Comparison of ENCODE assay signal across 18 cellular contexts in the genomic region with DNA sequence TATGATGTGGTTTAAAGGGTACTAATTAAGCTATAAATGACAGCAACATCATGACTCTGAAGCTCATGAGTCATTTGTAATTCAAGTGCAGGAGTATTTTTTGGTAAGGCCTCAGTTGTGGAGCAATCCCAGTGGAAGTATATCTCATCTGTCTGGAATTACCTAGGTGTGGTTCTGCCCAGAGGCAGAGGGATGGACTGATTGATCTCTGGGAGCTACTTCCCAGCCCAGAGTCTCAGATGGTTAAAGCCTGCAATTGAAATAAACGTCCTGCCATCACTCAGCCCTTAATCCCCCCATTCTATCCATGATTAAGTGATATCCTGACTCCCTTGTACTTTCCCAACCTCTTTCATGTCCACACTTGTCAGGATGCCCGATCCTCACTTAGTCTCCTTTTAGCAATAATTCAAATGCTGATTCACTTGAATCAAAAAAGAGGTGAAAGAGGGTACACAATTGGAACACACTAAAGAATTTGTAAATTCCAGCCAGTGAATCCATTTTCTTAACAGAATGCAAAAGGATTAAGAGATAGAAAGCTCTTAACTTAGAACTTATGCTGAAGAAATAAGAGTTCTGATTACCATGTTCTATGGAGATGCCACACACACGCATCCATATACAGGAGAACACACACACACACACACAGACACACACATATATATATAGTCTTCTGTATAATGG.
DNase-seq lines count a peak whose midpoint lies in the region; ATAC-seq and TF ChIP-seq lines count a peak whose summit lies in the region.
"Had no signal": no experiment of that assay in that cellular context is flagged by ENCODE, and none has a peak within 500 bp of the region (broad histone marks: within the 10 kb centered on the region; RNA-seq: fewer than 3 reads in every experiment).

No MANE protein-coding gene starts in this region.

- ATAC-seq in omental fat pad (ENCODE audit: low FRiP score), result peak; percentile 66
- ATAC-seq in GM19397 (IDR thresholded peaks at IDR 0.05; ENCODE audit: unreplicated experiment), result no peak
- ATAC-seq in GM18498 (IDR thresholded peaks at IDR 0.05; ENCODE audit: unreplicated experiment), result no peak
- ATAC-seq: activated T-cell treated with anti-CD3 and anti-CD28 coated beads, Interleukin-2, amount 50 U/mL, for 4 hours; right cardiac atrium had no signal

- DNase-seq in ELF-1 (ENCODE audit: low read depth, low spot score) (peak; percentile 3), NCI-H82 treated with DMSO at 0.1 percent for 48 hours (lab: John Stamatoyannopoulos, UW; ENCODE audit: unreplicated experiment) (peak; percentile 83), epithelial cell of esophagus (ENCODE audit: low read depth) (peak; percentile 98), omental fat pad (ENCODE audit: low spot score) (no peak), NCI-H748 treated with DMSO at 0.1 percent for 48 hours (lab: John Stamatoyannopoulos, UW) (no peak), T-helper 2 cell (no peak)
- DNase-seq: activated CD4-positive, alpha-beta T cell treated with anti-CD3 and anti-CD28 coated beads for 48 hours; activated T-cell treated with anti-CD3 and anti-CD28 coated beads, Interleukin-2, amount 50 U/mL, for 4 hours; DND-41; effector CD4-positive, alpha-beta T cell; left cardiac atrium; naive B cell; NCI-H2171 treated with DMSO at 0.1 percent for 48 hours; right cardiac atrium; stimulated activated naive CD4-positive, alpha-beta T cell; uterus had no signal

- H3K4me3 ChIP-seq in epithelial cell of esophagus (ENCODE audit: low read length), result no peak overlapping the region
- H3K4me3 ChIP-seq: uterus had no signal

- no peak for TF ChIP-seq CTCF in epithelial cell of esophagus (IDR thresholded peaks at IDR 0.05; ENCODE audit: insufficient read depth, low read depth, low read length, missing control alignments)
- no peak for TF ChIP-seq CTCF in omental fat pad (IDR thresholded peaks at IDR 0.05)

Comparison
In these comparisons a context has a peak if more than half of its experiments do, and no peak if none do; other contexts are left out.
1. DNase-seq: peak in ELF-1 (single experiment), NCI-H82 treated with DMSO at 0.1 percent for 48 hours (single experiment) and epithelial cell of esophagus (single experiment); none in omental fat pad (single experiment), NCI-H748 treated with DMSO at 0.1 percent for 48 hours (single experiment) and T-helper 2 cell (0 of 5).